Comparison of ENCODE assay signal across 2 cellular contexts in the genomic region with DNA sequence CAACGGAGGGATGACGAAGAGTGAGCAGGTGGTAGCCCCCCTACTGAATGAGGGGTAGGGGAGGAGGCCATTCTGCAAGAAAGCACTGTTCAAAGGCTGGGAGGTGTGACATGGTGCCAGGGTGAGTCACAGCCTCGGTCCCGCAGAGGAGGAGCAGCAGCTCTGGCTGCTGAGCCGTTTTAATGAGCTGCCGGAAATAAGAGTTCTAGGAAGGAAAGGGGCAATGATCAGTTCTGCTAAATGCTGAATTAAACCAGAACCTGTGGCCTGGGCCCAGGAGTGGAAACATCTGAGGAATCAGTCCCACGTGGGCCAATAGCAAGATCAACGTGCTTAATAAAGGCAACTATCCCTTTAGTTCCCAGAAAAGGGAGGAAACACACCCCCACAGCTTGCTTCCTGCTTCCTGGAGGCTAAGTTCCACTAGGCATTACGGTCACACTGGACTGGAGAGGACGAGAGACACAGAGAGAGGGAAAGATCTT.
TF ChIP-seq lines count a peak whose summit lies in the region.

No MANE protein-coding gene starts in this region.

TF ChIP-seq in GM23338, 12 proteins besides CTCF, POLR2A, EP300 and RAD21:
- TF ChIP-seq EZH2phosphoT487 (IDR thresholded peaks at IDR 0.05; ENCODE audit: unreplicated experiment) (no peak), STAT1 (IDR thresholded peaks at IDR 0.05; ENCODE audit: unreplicated experiment) (no peak), NANOG (IDR thresholded peaks at IDR 0.05; ENCODE audit: borderline replicate concordance) (no peak), ZNF114 (CRISPR knock-in tag; IDR thresholded peaks at IDR 0.05) (no peak), EZH2 (IDR thresholded peaks at IDR 0.05; ENCODE audit: low read depth, unreplicated experiment) (no peak)
- TF ChIP-seq, protein P1, sequence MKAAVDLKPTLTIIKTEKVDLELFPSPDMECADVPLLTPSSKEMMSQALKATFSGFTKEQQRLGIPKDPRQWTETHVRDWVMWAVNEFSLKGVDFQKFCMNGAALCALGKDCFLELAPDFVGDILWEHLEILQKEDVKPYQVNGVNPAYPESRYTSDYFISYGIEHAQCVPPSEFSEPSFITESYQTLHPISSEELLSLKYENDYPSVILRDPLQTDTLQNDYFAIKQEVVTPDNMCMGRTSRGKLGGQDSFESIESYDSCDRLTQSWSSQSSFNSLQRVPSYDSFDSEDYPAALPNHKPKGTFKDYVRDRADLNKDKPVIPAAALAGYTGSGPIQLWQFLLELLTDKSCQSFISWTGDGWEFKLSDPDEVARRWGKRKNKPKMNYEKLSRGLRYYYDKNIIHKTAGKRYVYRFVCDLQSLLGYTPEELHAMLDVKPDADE (IDR thresholded peaks at IDR 0.05), result no peak

TF ChIP-seq in SK-N-SH, 30 proteins besides CTCF, POLR2A, EP300 and RAD21:
- TF ChIP-seq CHD2 (IDR thresholded peaks at IDR 0.05; ENCODE audit: low read length, partially characterized antibody) (no peak), POLR2AphosphoS5 (IDR thresholded peaks at IDR 0.05; ENCODE audit: low read depth, low read length) (no peak), SIN3A (IDR thresholded peaks at IDR 0.05; ENCODE audit: borderline replicate concordance, low read depth, low read length) (no peak), TEAD4 (IDR thresholded peaks at IDR 0.05; ENCODE audit: borderline replicate concordance, insufficient read depth) (no peak), FOXJ3 (CRISPR knock-in tag; IDR thresholded peaks at IDR 0.05) (no peak)
- TF ChIP-seq, protein P2, sequence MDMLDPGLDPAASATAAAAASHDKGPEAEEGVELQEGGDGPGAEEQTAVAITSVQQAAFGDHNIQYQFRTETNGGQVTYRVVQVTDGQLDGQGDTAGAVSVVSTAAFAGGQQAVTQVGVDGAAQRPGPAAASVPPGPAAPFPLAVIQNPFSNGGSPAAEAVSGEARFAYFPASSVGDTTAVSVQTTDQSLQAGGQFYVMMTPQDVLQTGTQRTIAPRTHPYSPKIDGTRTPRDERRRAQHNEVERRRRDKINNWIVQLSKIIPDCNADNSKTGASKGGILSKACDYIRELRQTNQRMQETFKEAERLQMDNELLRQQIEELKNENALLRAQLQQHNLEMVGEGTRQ (IDR thresholded peaks at IDR 0.05; ENCODE audit: borderline replicate concordance, low read depth, low read length), result no peak
